ENCODE assay signal across 10 cellular contexts in genomic region chr17:76053230-76054111, GRCh38. TPM values are rescaled to one million over a fixed set of nuclear protein-coding genes. Genes with fewer than 3 reads are reported as not detected.
DNase-seq lines count a peak whose midpoint lies in the region; ATAC-seq, FAIRE-seq and TF ChIP-seq lines count a peak whose summit lies in the region.
"Had no signal": no experiment of that assay in that cellular context is flagged by ENCODE, and none has a peak within 500 bp of the region (broad histone marks: within the 10 kb centered on the region; RNA-seq: fewer than 3 reads in every experiment).

No MANE protein-coding gene starts in this region.

- TF ChIP-seq CTCF in A549 (IDR thresholded peaks at IDR 0.05), result no peak
- no peak for TF ChIP-seq CTCF in brain microvascular endothelial cell (IDR thresholded peaks at IDR 0.05; ENCODE audit: low read depth, low read length, missing control alignments)
- no peak for TF ChIP-seq CTCF in MM.1S (IDR thresholded peaks at IDR 0.05; ENCODE audit: low read length)

- H2AFZ ChIP-seq in mesenchymal stem cell (ENCODE audit: low read depth, low read length) (no peak overlapping the region), MM.1S (ENCODE audit: low read length) (no peak overlapping the region)

- H3K4ac ChIP-seq in mesenchymal stem cell (ENCODE audit: low read depth in 1 of 2, low read length in 2 of 2), result no peak overlapping the region

- peak overlapping the region in 1 of 2 experiments; percentile 21 for H2BK12ac ChIP-seq in mesenchymal stem cell (ENCODE audit: low read length in 2 of 2)

- DNase-seq in A549 (ENCODE audit: low read depth in 1 of 2, low spot score in 1 of 2) (peak; percentile 27 to 45), LoVo (ENCODE audit: low spot score) (peak; percentile 55), brain microvascular endothelial cell (peak; percentile 81), mesenchymal stem cell (peak; percentile 81), MM.1S (no peak), activated gamma-delta T cell (lab: John Stamatoyannopoulos, UW) (no peak), GM19239 (ENCODE audit: insufficient read length, low spot score) (no peak)
- DNase-seq: midbrain, NCI-H345 had no signal

- no peak for TF ChIP-seq EP300 in A549 (IDR thresholded peaks at IDR 0.05)

- ATAC-seq in A549 (peak in 1 of 2 experiments; percentile 50; a peak in 3 of 6 replicates), HG02884 (IDR thresholded peaks at IDR 0.05; ENCODE audit: unreplicated experiment) (no peak)

- no peak overlapping the region for H2BK5ac ChIP-seq in mesenchymal stem cell (ENCODE audit: low read depth, low read length, poor library complexity, severe bottlenecking)

- no peak overlapping the region for H4K91ac ChIP-seq in mesenchymal stem cell (ENCODE audit: low read length)

- no peaks in the 10 kb centered on the region for H3K27me3 ChIP-seq in brain microvascular endothelial cell (replicated peaks)
- no peaks in the 10 kb centered on the region for H3K27me3 ChIP-seq in mesenchymal stem cell (ENCODE audit: control insufficient read depth in 1 of 2, insufficient read depth in 1 of 2, low read length in 2 of 2)
- H3K27me3 ChIP-seq in MM.1S (replicated peaks; ENCODE audit: insufficient read depth, low read length), result no peaks in the 10 kb centered on the region

- peaks cover 5% of the 10 kb centered on the region; the same call in 1 of the 2 replicates for H3F3A ChIP-seq in MM.1S (ENCODE audit: insufficient read depth, low read length)

- H3K4me1 ChIP-seq in A549 (peaks cover 7% of the 10 kb centered on the region; the same call in 2 of the 3 replicates), mesenchymal stem cell (ENCODE audit: control insufficient read depth, insufficient read depth, low read depth, low read length) (peaks cover 23% of the 10 kb centered on the region), MM.1S (ENCODE audit: low read length) (peaks cover 10% of the 10 kb centered on the region)

- no peaks in the 10 kb centered on the region for H3K9me3 ChIP-seq in A549
- H3K9me3 ChIP-seq in mesenchymal stem cell (ENCODE audit: control insufficient read depth, low read length), result peaks cover 3% of the 10 kb centered on the region
- no peaks in the 10 kb centered on the region for H3K9me3 ChIP-seq in MM.1S (replicated peaks; ENCODE audit: insufficient read depth, low read length)

- H3K36me3 ChIP-seq in brain microvascular endothelial cell (replicated peaks), result peaks cover 59% of the 10 kb centered on the region
- peaks cover 45 to 89% of the 10 kb centered on the region in 2 experiments for H3K36me3 ChIP-seq in mesenchymal stem cell (ENCODE audit: control insufficient read depth in 1 of 2, insufficient read depth in 2 of 2, low read depth in 1 of 2, low read length in 2 of 2)
- peaks cover 15% of the 10 kb centered on the region for H3K36me3 ChIP-seq in MM.1S (replicated peaks; ENCODE audit: insufficient read depth, low read length)

- H3K4me3 ChIP-seq in A549 (no peak overlapping the region), brain microvascular endothelial cell (ENCODE audit: low read depth, low read length) (no peak overlapping the region), mesenchymal stem cell (ENCODE audit: insufficient read depth in 1 of 2, low read depth in 1 of 2, low read length in 2 of 2) (no peak overlapping the region), MM.1S (ENCODE audit: low read length) (no peak overlapping the region)

- FAIRE-seq in A549 (lab: Jason Lieb, UNC), result no peak
- no peak for FAIRE-seq in GM19239 (lab: Jason Lieb, UNC)

- H4K8ac ChIP-seq in mesenchymal stem cell (ENCODE audit: low read length), result no peak overlapping the region

- no peak overlapping the region for H3K27ac ChIP-seq in A549
- peak overlapping the region; percentile 74 for H3K27ac ChIP-seq in brain microvascular endothelial cell
- peak overlapping the region; percentile 66 for H3K27ac ChIP-seq in mesenchymal stem cell (ENCODE audit: low read length, poor library complexity, severe bottlenecking)
- H3K27ac ChIP-seq in MM.1S (ENCODE audit: low read length), result no peak overlapping the region

- WGBS in A549 (ENCODE audit: missing lambda C conversion rate), result 83% methylated on average over 17 of the region's 17 CpGs
- WGBS in mesenchymal stem cell, result 70% methylated on average over 15 of the region's 17 CpGs

- H2BK120ac ChIP-seq in mesenchymal stem cell (ENCODE audit: low read depth, low read length), result no peak overlapping the region

- POLR2A ChIA-PET in A549 (lab: Yijun Ruan, JAX), result interaction anchor here (0.5 to 1.6 kb wide), 2 partner anchors 57 to 149 kb away, joined by 3 to 4 read pairs; partner anchors contain the start of gene MRPL38

- H3K18ac ChIP-seq in mesenchymal stem cell (ENCODE audit: low read depth in 1 of 2, low read length in 2 of 2), result no peak overlapping the region

- CTCF ChIA-PET in A549 (lab: Yijun Ruan, JAX), result interaction anchor here (1.5 to 2.3 kb wide), 4 partner anchors 10 to 68 kb away, joined by 3 to 10 read pairs (median 4); no protein-coding TSS in a partner anchor

- peak overlapping the region; percentile 96 for H2AK5ac ChIP-seq in mesenchymal stem cell (ENCODE audit: low read length, severe bottlenecking)

- H4K20me1 ChIP-seq in MM.1S (ENCODE audit: insufficient read depth, low read length), result no peaks in the 10 kb centered on the region

- no peak for TF ChIP-seq POLR2A in A549 (IDR thresholded peaks at IDR 0.05; ENCODE audit: low read length)

- no peak overlapping the region for H3K9ac ChIP-seq in mesenchymal stem cell (ENCODE audit: low read length)
- H3K9ac ChIP-seq in MM.1S (ENCODE audit: low read length), result no peak overlapping the region

- TF ChIP-seq RAD21 in A549 (conservative IDR thresholded peaks at IDR 0.05 in 1 of 2, IDR thresholded peaks at IDR 0.05 in 1 of 2), result no peak

- H3K4me2 ChIP-seq in A549 (no peak overlapping the region), mesenchymal stem cell (ENCODE audit: low read length, poor library complexity, severe bottlenecking) (no peak overlapping the region), MM.1S (ENCODE audit: low read depth, low read length) (no peak overlapping the region)

- H3K9me2 ChIP-seq in MM.1S (replicated peaks; ENCODE audit: insufficient read depth, low read length), result no peaks in the 10 kb centered on the region

- in situ Hi-C loops in brain microvascular endothelial cell (cut with HindIII; ENCODE audit: low pct_ligation_motif_present, low sequenced_read_pairs), result no loop called here

- H3K14ac ChIP-seq in mesenchymal stem cell (ENCODE audit: low read length in 2 of 2), result no peak overlapping the region

- no peak overlapping the region for H2BK15ac ChIP-seq in mesenchymal stem cell (ENCODE audit: low read depth, poor library complexity, severe bottlenecking)

- H3K23ac ChIP-seq in mesenchymal stem cell (ENCODE audit: low read length in 2 of 2), result no peak overlapping the region

- H3K79me2 ChIP-seq in MM.1S (ENCODE audit: low read length), result peaks cover 42% of the 10 kb centered on the region

- peaks cover 11% of the 10 kb centered on the region for H3K79me1 ChIP-seq in mesenchymal stem cell (replicated peaks; ENCODE audit: low read length, poor library complexity, severe bottlenecking)

TF ChIP-seq in A549, 52 proteins besides CTCF, POLR2A, EP300 and RAD21 (continues in another document):
- TF ChIP-seq NFE2L2 (conservative IDR thresholded peaks at IDR 0.05; ENCODE audit: low read length), result no peak
- no peak for TF ChIP-seq PHF8 (IDR thresholded peaks at IDR 0.05; ENCODE audit: borderline replicate concordance, low read depth)

RNA-seq across cellular contexts. Expression of gene SRP68, which starts 18.8 kb away (rescaled TPM):
- polyA plus RNA-seq in A549 (2011; rRNA removed) (123 and 139 TPM in 2 replicates), A549 (2017; fragmentation: RNase III; extraction: RNeasy Plus Mini Kit Qiagen cat#74134 plus additional on column Dnase treatment) (113 to 123 TPM (median 121 TPM) in 3 replicates)
- polyA plus RNA-seq in A549 (2012; cell fraction: cytosol; rRNA removed), result 65.6 and 74.0 TPM in 2 replicates
- 52.8 and 87.8 TPM in 2 replicates for polyA plus RNA-seq in A549 (2012; cell fraction: nucleus; rRNA removed)
- 72.3 and 73.5 TPM in 2 replicates for polyA minus RNA-seq in A549 (2011; rRNA and poly(A)+ RNA removed)
- 56.0 TPM for polyA plus RNA-seq in mesenchymal stem cell (2013, experiment 1 of 2)
- 57.0 TPM for polyA plus RNA-seq in mesenchymal stem cell (2013, experiment 2 of 2)

RNA-seq across cellular contexts. Expression of gene GALR2, which starts 21.1 kb away (rescaled TPM):
- polyA plus RNA-seq in A549 (2011; rRNA removed) (0.32 and 0.38 TPM in 2 replicates), A549 (2017; fragmentation: RNase III; extraction: RNeasy Plus Mini Kit Qiagen cat#74134 plus additional on column Dnase treatment) (0.44 to 0.60 TPM (median 0.59 TPM) in 3 replicates)
- polyA plus RNA-seq in A549 (2012; cell fraction: cytosol; rRNA removed), result 1.4 and 2.4 TPM in 2 replicates
- 1.7 and 3.3 TPM in 2 replicates for polyA plus RNA-seq in A549 (2012; cell fraction: nucleus; rRNA removed)
- 0.29 and 0.92 TPM in 2 replicates for polyA minus RNA-seq in A549 (2011; rRNA and poly(A)+ RNA removed)
- 0.12 TPM for polyA plus RNA-seq in mesenchymal stem cell (2013, experiment 1 of 2)
- polyA plus RNA-seq in mesenchymal stem cell (2013, experiment 2 of 2), result 0.11 TPM

RNA-seq across cellular contexts. Expression of gene ZACN, which starts 25.5 kb away (rescaled TPM):
- polyA plus RNA-seq in A549 (2011; rRNA removed) (0.12 TPM in 1 of 2 replicates, not detected in the other), A549 (2017; fragmentation: RNase III; extraction: RNeasy Plus Mini Kit Qiagen cat#74134 plus additional on column Dnase treatment) (0.20 to 0.30 TPM (median 0.21 TPM) in 3 replicates)
- polyA plus RNA-seq in A549 (2012; cell fraction: cytosol; rRNA removed), result 0.03 and 0.04 TPM in 2 replicates
- 0.24 and 0.30 TPM in 2 replicates for polyA plus RNA-seq in A549 (2012; cell fraction: nucleus; rRNA removed)
- polyA minus RNA-seq in A549 (2011; rRNA and poly(A)+ RNA removed), result not detected in 2 replicates
- polyA plus RNA-seq in mesenchymal stem cell (2013, experiment 1 of 2), result 0.03 TPM
- polyA plus RNA-seq in mesenchymal stem cell (2013, experiment 2 of 2), result not detected

RNA-seq across cellular contexts. Expression of gene EVPL, which starts 26.4 kb away (rescaled TPM):
- polyA plus RNA-seq in A549 (2011; rRNA removed) (4.0 and 4.1 TPM in 2 replicates), A549 (2017; fragmentation: RNase III; extraction: RNeasy Plus Mini Kit Qiagen cat#74134 plus additional on column Dnase treatment) (11.2 to 14.6 TPM (median 13.9 TPM) in 3 replicates)
- 9.5 and 11.2 TPM in 2 replicates for polyA plus RNA-seq in A549 (2012; cell fraction: cytosol; rRNA removed)
- 44.4 and 69.3 TPM in 2 replicates for polyA plus RNA-seq in A549 (2012; cell fraction: nucleus; rRNA removed)
- 2.5 and 4.9 TPM in 2 replicates for polyA minus RNA-seq in A549 (2011; rRNA and poly(A)+ RNA removed)
- not detected for polyA plus RNA-seq in mesenchymal stem cell (2013, experiment 1 of 2)
- polyA plus RNA-seq in mesenchymal stem cell (2013, experiment 2 of 2), result not detected

RNA-seq across cellular contexts. Expression of gene EXOC7, which starts 50.1 kb away (rescaled TPM):
- 64.5 and 76.4 TPM in 2 replicates for polyA plus RNA-seq in A549 (2011; rRNA removed)
- polyA plus RNA-seq in A549 (2012; cell fraction: cytosol; rRNA removed), result 50.7 and 57.0 TPM in 2 replicates
- 127 and 139 TPM in 2 replicates for polyA plus RNA-seq in A549 (2012; cell fraction: nucleus; rRNA removed)
- 63.0 to 72.3 TPM (median 71.0 TPM) in 3 replicates for polyA plus RNA-seq in A549 (2017; fragmentation: RNase III; extraction: RNeasy Plus Mini Kit Qiagen cat#74134 plus additional on column Dnase treatment)
- 135 and 140 TPM in 2 replicates for polyA minus RNA-seq in A549 (2011; rRNA and poly(A)+ RNA removed)
- polyA plus RNA-seq in mesenchymal stem cell (2013, experiment 1 of 2), result 87.1 TPM
- polyA plus RNA-seq in mesenchymal stem cell (2013, experiment 2 of 2), result 86.9 TPM

Comparison
In these comparisons a context has a peak if more than half of its experiments do, and no peak if none do; other contexts are left out.
1. DNase-seq: peak in A549 (2 of 2), LoVo (single experiment), brain microvascular endothelial cell (single experiment) and mesenchymal stem cell (single experiment); none in MM.1S (single experiment), activated gamma-delta T cell (single experiment) and GM19239 (single experiment).
2. H3K27ac ChIP-seq: peak in brain microvascular endothelial cell (single experiment) and mesenchymal stem cell (single experiment); none in A549 (0 of 2) and MM.1S (single experiment).